Comparison of ENCODE assay signal across 9 cellular contexts in the genomic region with DNA sequence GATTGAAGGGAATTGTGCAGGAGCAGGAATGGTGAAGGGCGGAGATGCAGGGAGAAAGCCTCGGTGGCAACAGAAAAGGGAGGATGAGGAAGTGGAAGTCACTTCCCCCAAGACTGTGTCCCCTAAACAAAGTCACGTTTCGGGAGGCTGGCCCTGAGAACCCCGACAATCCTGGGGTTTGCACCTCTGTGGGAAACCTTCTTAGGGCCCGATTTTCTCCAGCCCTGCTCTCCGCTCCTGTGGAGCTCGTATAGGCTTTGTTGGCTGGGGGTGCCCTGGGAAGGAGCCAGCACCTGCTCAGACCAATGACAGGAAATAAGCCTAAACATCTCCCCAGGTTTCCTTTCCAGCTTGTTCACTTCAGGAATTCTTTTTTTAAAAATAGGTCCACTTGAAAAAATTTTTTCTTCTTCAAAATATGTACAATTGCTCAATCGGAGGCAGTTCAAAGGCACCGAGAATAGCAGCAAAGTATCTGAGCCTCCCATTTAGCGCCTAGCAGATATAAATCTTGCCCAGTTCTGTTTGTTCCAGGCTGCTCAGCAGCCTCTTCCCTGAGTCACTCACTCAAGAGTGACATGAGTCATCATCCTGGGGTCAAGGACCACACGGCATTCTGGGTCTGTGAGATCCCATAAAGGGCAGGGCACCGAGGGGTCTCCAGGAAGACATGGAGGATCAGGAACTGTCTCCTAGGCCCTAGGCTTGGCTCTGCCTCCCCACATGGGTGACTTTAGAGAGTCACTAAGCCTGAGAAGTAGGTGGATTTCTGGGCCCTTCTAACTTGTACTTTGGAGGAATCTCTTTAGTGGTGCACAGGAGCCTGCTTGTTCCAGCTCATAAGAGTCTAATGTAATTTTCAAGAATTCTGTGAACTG. TPM values are rescaled to one million over a fixed set of nuclear protein-coding genes. Genes with fewer than 3 reads are reported as not detected.
DNase-seq lines count a peak whose midpoint lies in the region; ATAC-seq, FAIRE-seq and TF ChIP-seq lines count a peak whose summit lies in the region.
"Had no signal": no experiment of that assay in that cellular context is flagged by ENCODE, and none has a peak within 500 bp of the region (broad histone marks: within the 10 kb centered on the region; RNA-seq: fewer than 3 reads in every experiment).

No MANE protein-coding gene starts in this region.

- H3K36me3 ChIP-seq in urinary bladder (ENCODE audit: insufficient read depth): no peaks in the 10 kb centered on the region

- peak; percentile 74 to 85; a peak in 3 of 5 replicates for TF ChIP-seq EP300 in A549 (IDR thresholded peaks at IDR 0.05)

- TF ChIP-seq CTCF in A549 (IDR thresholded peaks at IDR 0.05) (no peak), astrocyte of the spinal cord (IDR thresholded peaks at IDR 0.05; ENCODE audit: low read depth, low read length) (no peak)

- in situ Hi-C loops in astrocyte of the spinal cord (cut with HindIII; ENCODE audit: low sequenced_read_pairs): no loop called here

- FAIRE-seq in A549 (lab: Jason Lieb, UNC): no peak
- FAIRE-seq: GM18507 had no signal

- peak overlapping the region; percentile 77 for H3K4me2 ChIP-seq in A549

- CTCF ChIA-PET in A549 (lab: Yijun Ruan, JAX): interaction anchor here (0.6 to 1.3 kb wide), 2 partner anchors 253 to 1526 kb away, joined by 3 read pairs; no protein-coding TSS in a partner anchor

- peak; percentile 55 to 84 for DNase-seq in A549 (ENCODE audit: low read depth in 1 of 2, low spot score in 1 of 2)
- peak; percentile 45 for DNase-seq in HK-2 (ENCODE audit: unreplicated experiment)
- peak; percentile 91 for DNase-seq in astrocyte of the spinal cord (ENCODE audit: low read depth, low spot score)
- DNase-seq in lung microvascular endothelial cell (ENCODE audit: low read depth in 2 of 2): peak; percentile 43 to 92
- no peak for DNase-seq in HuH-7.5 (ENCODE audit: low spot score)
- no peak for DNase-seq in NCI-H345 (lab: John Stamatoyannopoulos, UW)
- no peak for DNase-seq in globus pallidus (ENCODE audit: low spot score)

- peak in 1 of 2 experiments; percentile 52; a peak in 3 of 5 replicates for TF ChIP-seq RAD21 in A549 (conservative IDR thresholded peaks at IDR 0.05 in 1 of 2, IDR thresholded peaks at IDR 0.05 in 1 of 2)

- ATAC-seq in A549: peak; percentile 88 to 90

- H3K4me3 ChIP-seq in A549 (peak overlapping the region; percentile 5; the same call in 1 of the 3 replicates), astrocyte of the spinal cord (ENCODE audit: low read depth, low read length) (no peak overlapping the region), urinary bladder (ENCODE audit: low read depth, low read length) (no peak overlapping the region)

- POLR2A ChIA-PET in A549 (lab: Yijun Ruan, JAX): interaction anchor here (0.8 kb wide), 2 partner anchors 119 to 205 kb away, joined by 3 read pairs; a partner anchor contains a TSS

- H3K27ac ChIP-seq in A549 (peak overlapping the region; percentile 86 to 92), urinary bladder (ENCODE audit: low read depth) (peak overlapping the region; percentile 75)

- WGBS in A549 (ENCODE audit: missing lambda C conversion rate): 30% methylated on average over 13 of the region's 13 CpGs
- WGBS in urinary bladder: 40% methylated on average over 13 of the region's 13 CpGs

- TF ChIP-seq POLR2A in A549 (IDR thresholded peaks at IDR 0.05; ENCODE audit: low read length): no peak

- peaks cover 58% of the 10 kb centered on the region for H3K4me1 ChIP-seq in A549
- no peaks in the 10 kb centered on the region for H3K4me1 ChIP-seq in urinary bladder (ENCODE audit: insufficient read depth)

- no peaks in the 10 kb centered on the region for H3K9me3 ChIP-seq in A549

TF ChIP-seq in A549, 52 proteins besides CTCF, POLR2A, EP300 and RAD21 (continues in another document):
- TF ChIP-seq RNF2 (IDR thresholded peaks at IDR 0.05; ENCODE audit: borderline replicate concordance, low read depth) (no peak), JUN (IDR thresholded peaks at IDR 0.05) (peak; percentile 90 to 94; a peak in 3 of 5 replicates), FOXS1 (CRISPR knock-in tag; IDR thresholded peaks at IDR 0.05) (no peak), CEBPB (IDR thresholded peaks at IDR 0.05) (peak; percentile 90 to 91), ZC3H11A (IDR thresholded peaks at IDR 0.05) (no peak), MAFK (IDR thresholded peaks at IDR 0.05; ENCODE audit: partially characterized antibody) (peak; percentile 28), POLR2AphosphoS2 (conservative IDR thresholded peaks at IDR 0.05; ENCODE audit: low read length) (no peak), MAZ (IDR thresholded peaks at IDR 0.05; ENCODE audit: borderline replicate concordance, low read depth, low read length) (no peak), SMC3 (IDR thresholded peaks at IDR 0.05) (peak; percentile 44), JUNB (IDR thresholded peaks at IDR 0.05) (peak; percentile 98), TFCP2L1 (CRISPR knock-in tag; IDR thresholded peaks at IDR 0.05) (no peak), CBX8 (IDR thresholded peaks at IDR 0.05) (no peak), EHMT2 (IDR thresholded peaks at IDR 0.05; ENCODE audit: low read depth) (no peak), EHF (CRISPR knock-in tag; IDR thresholded peaks at IDR 0.05) (no peak), GATA3 (IDR thresholded peaks at IDR 0.05; ENCODE audit: borderline replicate concordance) (peak; percentile 86), CHD2 (IDR thresholded peaks at IDR 0.05; ENCODE audit: low read length, partially characterized antibody) (no peak), KDM1A (IDR thresholded peaks at IDR 0.05; ENCODE audit: low read depth) (no peak), CHD4 (IDR thresholded peaks at IDR 0.05; ENCODE audit: borderline replicate concordance) (no peak), PHF8 (IDR thresholded peaks at IDR 0.05; ENCODE audit: borderline replicate concordance, low read depth) (no peak), HOXB13 (CRISPR knock-in tag; IDR thresholded peaks at IDR 0.05; ENCODE audit: low read depth) (no peak), ZSCAN20 (CRISPR knock-in tag; IDR thresholded peaks at IDR 0.05) (no peak), FOSL2 (IDR thresholded peaks at IDR 0.05) (peak; percentile 94), FOSL2 (CRISPR knock-in tag; IDR thresholded peaks at IDR 0.05) (peak; percentile 97), HEYL (CRISPR knock-in tag; IDR thresholded peaks at IDR 0.05) (no peak), NR3C1 (IDR thresholded peaks at IDR 0.05) (no peak)
- TF ChIP-seq, protein P1, sequence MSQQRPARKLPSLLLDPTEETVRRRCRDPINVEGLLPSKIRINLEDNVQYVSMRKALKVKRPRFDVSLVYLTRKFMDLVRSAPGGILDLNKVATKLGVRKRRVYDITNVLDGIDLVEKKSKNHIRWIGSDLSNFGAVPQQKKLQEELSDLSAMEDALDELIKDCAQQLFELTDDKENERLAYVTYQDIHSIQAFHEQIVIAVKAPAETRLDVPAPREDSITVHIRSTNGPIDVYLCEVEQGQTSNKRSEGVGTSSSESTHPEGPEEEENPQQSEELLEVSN (IDR thresholded peaks at IDR 0.05; ENCODE audit: borderline replicate concordance, low read depth): no peak
- TF ChIP-seq, protein P2, sequence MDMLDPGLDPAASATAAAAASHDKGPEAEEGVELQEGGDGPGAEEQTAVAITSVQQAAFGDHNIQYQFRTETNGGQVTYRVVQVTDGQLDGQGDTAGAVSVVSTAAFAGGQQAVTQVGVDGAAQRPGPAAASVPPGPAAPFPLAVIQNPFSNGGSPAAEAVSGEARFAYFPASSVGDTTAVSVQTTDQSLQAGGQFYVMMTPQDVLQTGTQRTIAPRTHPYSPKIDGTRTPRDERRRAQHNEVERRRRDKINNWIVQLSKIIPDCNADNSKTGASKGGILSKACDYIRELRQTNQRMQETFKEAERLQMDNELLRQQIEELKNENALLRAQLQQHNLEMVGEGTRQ (IDR thresholded peaks at IDR 0.05): no peak
- TF ChIP-seq, protein P3, sequence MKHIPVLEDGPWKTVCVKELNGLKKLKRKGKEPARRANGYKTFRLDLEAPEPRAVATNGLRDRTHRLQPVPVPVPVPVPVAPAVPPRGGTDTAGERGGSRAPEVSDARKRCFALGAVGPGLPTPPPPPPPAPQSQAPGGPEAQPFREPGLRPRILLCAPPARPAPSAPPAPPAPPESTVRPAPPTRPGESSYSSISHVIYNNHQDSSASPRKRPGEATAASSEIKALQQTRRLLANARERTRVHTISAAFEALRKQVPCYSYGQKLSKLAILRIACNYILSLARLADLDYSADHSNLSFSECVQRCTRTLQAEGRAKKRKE (CRISPR knock-in tag; IDR thresholded peaks at IDR 0.05; ENCODE audit: low read depth): no peak
- TF ChIP-seq, protein P4, sequence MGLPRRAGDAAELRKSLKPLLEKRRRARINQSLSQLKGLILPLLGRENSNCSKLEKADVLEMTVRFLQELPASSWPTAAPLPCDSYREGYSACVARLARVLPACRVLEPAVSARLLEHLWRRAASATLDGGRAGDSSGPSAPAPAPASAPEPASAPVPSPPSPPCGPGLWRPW (IDR thresholded peaks at IDR 0.05): 0 out of 2 replicates have a peak, but pooled peaks have one; percentile 40
- TF ChIP-seq, protein P5, sequence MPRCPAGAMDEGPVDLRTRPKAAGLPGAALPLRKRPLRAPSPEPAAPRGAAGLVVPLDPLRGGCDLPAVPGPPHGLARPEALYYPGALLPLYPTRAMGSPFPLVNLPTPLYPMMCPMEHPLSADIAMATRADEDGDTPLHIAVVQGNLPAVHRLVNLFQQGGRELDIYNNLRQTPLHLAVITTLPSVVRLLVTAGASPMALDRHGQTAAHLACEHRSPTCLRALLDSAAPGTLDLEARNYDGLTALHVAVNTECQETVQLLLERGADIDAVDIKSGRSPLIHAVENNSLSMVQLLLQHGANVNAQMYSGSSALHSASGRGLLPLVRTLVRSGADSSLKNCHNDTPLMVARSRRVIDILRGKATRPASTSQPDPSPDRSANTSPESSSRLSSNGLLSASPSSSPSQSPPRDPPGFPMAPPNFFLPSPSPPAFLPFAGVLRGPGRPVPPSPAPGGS (IDR thresholded peaks at IDR 0.05): peak; percentile 90; the same call in 2 of the 3 replicates

RNA-seq across cellular contexts. Expression of a gene that starts 34.0 kb away (rescaled TPM):
- polyA plus RNA-seq in A549 (2011; rRNA removed) (0.05 TPM in 1 of 2 replicates, not detected in the other), A549 (2017; fragmentation: RNase III; extraction: RNeasy Plus Mini Kit Qiagen cat#74134 plus additional on column Dnase treatment) (0.03 to 0.12 TPM in 2 of 3 replicates, not detected in the other), urinary bladder (75.9 TPM)
- polyA plus RNA-seq in A549 (2012; cell fraction: cytosol; rRNA removed): not detected in 2 replicates
- 0.01 TPM in 1 of 2 replicates, not detected in the other for polyA plus RNA-seq in A549 (2012; cell fraction: nucleus; rRNA removed)
- polyA minus RNA-seq in A549 (2011; rRNA and poly(A)+ RNA removed): 0.15 TPM in 1 of 2 replicates, not detected in the other
- total RNA-seq in lung microvascular endothelial cell (0.44 and 0.79 TPM in 2 replicates), urinary bladder (60.1 TPM)

Comparison
In these comparisons a context has a peak if more than half of its experiments do, and no peak if none do; other contexts are left out.
1. DNase-seq: peak in A549 (2 of 2), HK-2 (single experiment), astrocyte of the spinal cord (single experiment) and lung microvascular endothelial cell (2 of 2); none in HuH-7.5 (single experiment), NCI-H345 (single experiment) and globus pallidus (single experiment).
2. RNA of a gene that starts 34.0 kb away (total RNA-seq): 60.1 TPM in urinary bladder (single experiment); 0.44 to 0.79 TPM in lung microvascular endothelial cell; every median in the first group is over 10 times any median in the second.